In the genomic region with DNA sequence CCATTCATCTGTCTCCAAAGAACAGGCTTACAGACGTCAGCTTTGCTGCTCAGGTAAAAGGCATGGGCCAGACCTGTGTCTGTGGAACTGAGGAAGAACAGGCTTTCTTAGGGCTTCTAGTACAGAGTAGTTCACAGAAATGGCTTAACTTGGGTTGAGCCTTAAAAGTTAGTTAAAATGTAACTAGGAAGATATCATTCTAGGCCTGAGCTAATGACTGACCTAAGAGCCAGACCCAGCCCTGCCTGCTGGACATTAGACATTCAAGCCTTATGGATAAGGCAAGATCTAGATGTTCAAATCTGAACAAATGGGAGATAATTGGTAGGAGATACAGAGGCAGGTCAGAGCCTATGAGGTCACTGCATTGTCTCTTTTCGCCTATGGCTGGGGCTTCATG, we compare ENCODE assay signal across 28 cellular contexts.
"Had no signal": no experiment of that assay in that cellular context is flagged by ENCODE, and none has a peak within 500 bp of the region (broad histone marks: within the 10 kb centered on the region; RNA-seq: fewer than 3 reads in every experiment).

No MANE protein-coding gene starts in this region.

- H3K36me3 ChIP-seq: MG63, SJCRH30 had no signal

- H3K9me3 Mint-ChIP-seq: activated CD4-positive, alpha-beta T cell treated with anti-CD3 and anti-CD28 coated beads, Interleukin-2, amount 10 ng/mL, durations not matched to agents 7 days and 5 days had no signal

- ATAC-seq: activated T-helper 17 cell treated with anti-CD3 and anti-CD28 coated beads, Interleukin-2, amount 50 U/mL, for 72 hours; Panc1; Right ventricle myocardium inferior had no signal

- H3K9me3 ChIP-seq: MG63, SJCRH30, SK-N-SH had no signal

- H3K9ac ChIP-seq: SK-N-SH had no signal

- H3K4me3 Mint-ChIP-seq: activated CD4-positive, alpha-beta memory T cell treated with anti-CD3 and anti-CD28 coated beads for 36 hours; activated CD4-positive, alpha-beta T cell treated with anti-CD3 and anti-CD28 coated beads, Interleukin-2, amount 10 ng/mL, durations not matched to agents 7 days and 5 days; activated naive CD4-positive, alpha-beta T cell treated with anti-CD3 and anti-CD28 coated beads for 36 hours; activated naive CD8-positive, alpha-beta T cell; activated T-helper 17 cell treated with anti-CD3 and anti-CD28 coated beads, Interleukin-2, amount 50 U/mL, for 72 hours had no signal

- H3K27ac ChIP-seq: SJCRH30, VCaP had no signal

- H3K4me2 ChIP-seq: SK-N-SH had no signal

- H3K4me1 Mint-ChIP-seq: activated CD4-positive, alpha-beta T cell treated with anti-CD3 and anti-CD28 coated beads, Interleukin-2, amount 10 ng/mL, durations not matched to agents 7 days and 5 days; activated T-helper 17 cell treated with anti-CD3 and anti-CD28 coated beads, Interleukin-2, amount 50 U/mL, for 72 hours had no signal

- H3K27ac Mint-ChIP-seq: activated CD4-positive, alpha-beta memory T cell treated with anti-CD3 and anti-CD28 coated beads for 36 hours; activated CD4-positive, alpha-beta T cell treated with anti-CD3 and anti-CD28 coated beads, Interleukin-2, amount 10 ng/mL, durations not matched to agents 7 days and 5 days; activated naive CD4-positive, alpha-beta T cell treated with anti-CD3 and anti-CD28 coated beads for 36 hours; activated naive CD8-positive, alpha-beta T cell; activated T-helper 17 cell treated with anti-CD3 and anti-CD28 coated beads, Interleukin-2, amount 50 U/mL, for 72 hours had no signal

- H3K4me3 ChIP-seq: MG63, SJCRH30 had no signal

- DNase-seq: activated CD4-positive, alpha-beta memory T cell treated with anti-CD3 and anti-CD28 coated beads for 36 hours; activated CD4-positive, alpha-beta T cell treated with anti-CD3 and anti-CD28 coated beads, Interleukin-2, amount 10 ng/mL, durations not matched to agents 7 days and 5 days; activated CD4-positive, CD25-positive, alpha-beta regulatory T cell; activated CD8-positive, alpha-beta memory T cell treated with anti-CD3 and anti-CD28 coated beads for 24 hours; activated gamma-delta T cell; activated naive CD4-positive, alpha-beta T cell treated with anti-CD3 and anti-CD28 coated beads for 36 hours; activated T-cell treated with anti-CD3 and anti-CD28 coated beads, Interleukin-2, amount 50 U/mL, for 48 hours; amygdala; MG63; MV-4-11; NCI-H1092 treated with DMSO at 0.1 percent for 48 hours; NCI-H1436; NCI-H1694 treated with DMSO at 0.1 percent for 48 hours; NCI-H2029 treated with DMSO at 0.1 percent for 48 hours; NCI-H345; NCI-H510A; NCI-H69; NK-92 treated with Interleukin-12 subunit alpha and Interleukin-12 subunit beta, amount 100 ng/mL, for 24 hours; OCI-M1; RPMI8226; SJCRH30; SK-N-SH; T-helper 1 cell had no signal

- H3K4me1 ChIP-seq: SJCRH30 had no signal

- H3K27me3 ChIP-seq: MG63, SJCRH30 had no signal

- H3K36me3 Mint-ChIP-seq: activated CD4-positive, alpha-beta memory T cell treated with anti-CD3 and anti-CD28 coated beads for 36 hours had no signal
